ENCODE assay signal across 1 cellular context in the genomic region with DNA sequence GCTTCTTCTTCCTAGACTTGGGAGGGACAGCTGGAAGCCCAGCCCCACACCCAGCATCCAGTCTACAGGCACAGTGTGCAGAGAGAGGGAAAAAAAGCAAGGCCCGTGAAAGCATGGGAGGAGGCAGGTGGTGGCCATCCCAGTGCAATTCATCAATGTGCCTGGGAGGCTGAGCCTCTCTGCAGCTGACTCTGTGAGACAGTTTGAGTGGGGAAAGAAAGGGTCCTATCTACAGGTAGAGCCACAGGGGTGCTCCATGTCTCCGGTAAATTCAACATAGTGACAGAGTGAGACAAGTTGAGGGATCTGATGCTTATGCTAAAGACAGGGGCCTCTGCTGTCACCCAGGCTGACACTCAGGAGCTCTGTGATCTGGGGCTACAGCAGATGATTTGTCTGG.
TF ChIP-seq lines count a peak whose summit lies in the region.

No MANE protein-coding gene starts in this region.

TF ChIP-seq in IMR-90, 13 proteins besides CTCF, POLR2A, EP300 and RAD21 (continued from another document):
- TF ChIP-seq, protein P1, sequence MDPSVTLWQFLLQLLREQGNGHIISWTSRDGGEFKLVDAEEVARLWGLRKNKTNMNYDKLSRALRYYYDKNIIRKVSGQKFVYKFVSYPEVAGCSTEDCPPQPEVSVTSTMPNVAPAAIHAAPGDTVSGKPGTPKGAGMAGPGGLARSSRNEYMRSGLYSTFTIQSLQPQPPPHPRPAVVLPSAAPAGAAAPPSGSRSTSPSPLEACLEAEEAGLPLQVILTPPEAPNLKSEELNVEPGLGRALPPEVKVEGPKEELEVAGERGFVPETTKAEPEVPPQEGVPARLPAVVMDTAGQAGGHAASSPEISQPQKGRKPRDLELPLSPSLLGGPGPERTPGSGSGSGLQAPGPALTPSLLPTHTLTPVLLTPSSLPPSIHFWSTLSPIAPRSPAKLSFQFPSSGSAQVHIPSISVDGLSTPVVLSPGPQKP (IDR thresholded peaks at IDR 0.05; ENCODE audit: borderline replicate concordance, low read depth, low read length) = no peak
- no peak for TF ChIP-seq BHLHE40 (IDR thresholded peaks at IDR 0.05; ENCODE audit: low read depth, low read length)
